In genomic region chr19:10043286-10043927, GRCh38 we compare ENCODE assay signal across 18 cellular contexts. TPM values are rescaled to one million over a fixed set of nuclear protein-coding genes. Genes with fewer than 3 reads are reported as not detected.
A peak's percentile ranks its signal among the peaks of the same experiment; 100 is the strongest.
DNase-seq lines count a peak whose midpoint lies in the region; ATAC-seq, FAIRE-seq and TF ChIP-seq lines count a peak whose summit lies in the region.
"Had no signal": no experiment of that assay in that cellular context is flagged by ENCODE, and none has a peak within 500 bp of the region (broad histone marks: within the 10 kb centered on the region; RNA-seq: fewer than 3 reads in every experiment).

No MANE protein-coding gene starts in this region.

- H3K36me3 ChIP-seq in neuronal stem cell (replicated peaks in 1 of 2; ENCODE audit: control insufficient read depth in 2 of 2, insufficient read depth in 2 of 2, low read length in 2 of 2) (no peaks in the 10 kb centered on the region), vagina (no peaks in the 10 kb centered on the region)
- H3K36me3 ChIP-seq: HAP-1, ovary had no signal

- H3K4me1 ChIP-seq in neuronal stem cell (ENCODE audit: control insufficient read depth in 2 of 2, insufficient read depth in 1 of 2, low read depth in 1 of 2, low read length in 2 of 2) = no peaks in the 10 kb centered on the region
- no peaks in the 10 kb centered on the region for H3K4me1 ChIP-seq in vagina
- H3K4me1 ChIP-seq: HAP-1 had no signal

- H2BK12ac ChIP-seq in neuronal stem cell (ENCODE audit: low read length) = no peak overlapping the region

- no peaks in the 10 kb centered on the region for H3K79me1 ChIP-seq in neuronal stem cell (ENCODE audit: low read depth, low read length)

- H3K23ac ChIP-seq in neuronal stem cell (ENCODE audit: low read depth, low read length, poor library complexity) = no peak overlapping the region

- no peak overlapping the region for H2AFZ ChIP-seq in neuronal stem cell (ENCODE audit: low read length)

- H4K8ac ChIP-seq in neuronal stem cell (ENCODE audit: low read depth, low read length) = no peak overlapping the region

- H3K9ac ChIP-seq in neuronal stem cell (ENCODE audit: low read depth, low read length, poor library complexity) = no peak overlapping the region

- no peak for ATAC-seq in GM21423 (IDR thresholded peaks at IDR 0.05; ENCODE audit: unreplicated experiment)
- ATAC-seq: A549; CD8-positive, alpha-beta T cell; T-cell had no signal

- peak; percentile 1 to 83 (median 65) for DNase-seq in NCI-H1417 (lab: John Stamatoyannopoulos, UW)
- no peak for DNase-seq in NCI-H1417 treated with DMSO at 0.1 percent for 48 hours (lab: John Stamatoyannopoulos, UW)
- peak; percentile 27 for DNase-seq in NCI-H2171 treated with DMSO at 0.1 percent for 48 hours (lab: John Stamatoyannopoulos, UW)
- peak; percentile 41 for DNase-seq in choroid plexus epithelial cell (ENCODE audit: low read depth)
- DNase-seq in neuronal stem cell (ENCODE audit: low spot score) = peak; percentile 50
- DNase-seq in vagina (ENCODE audit: extremely low spot score in 2 of 2) = no peak
- DNase-seq in GM19239 (ENCODE audit: insufficient read length, low spot score) = no peak
- DNase-seq: activated CD4-positive, alpha-beta T cell treated with anti-CD3 and anti-CD28 coated beads for 4 hours; activated naive CD8-positive, alpha-beta T cell treated with anti-CD3 and anti-CD28 coated beads, Interleukin-2, amount 10 ng/mL, durations not matched to agents 7 days and 5 days; CD8-positive, alpha-beta T cell; midbrain; NCI-H446; ovary; T-cell had no signal

- no peak overlapping the region for H3K4ac ChIP-seq in neuronal stem cell (ENCODE audit: low read length)

- no peak overlapping the region for H3K18ac ChIP-seq in neuronal stem cell (ENCODE audit: low read length)

- no peak for TF ChIP-seq CTCF in choroid plexus epithelial cell (conservative IDR thresholded peaks at IDR 0.05; ENCODE audit: low read depth, low read length)
- no peak for TF ChIP-seq CTCF in vagina (IDR thresholded peaks at IDR 0.05)

- H2BK120ac ChIP-seq in neuronal stem cell (ENCODE audit: low read depth, low read length) = no peak overlapping the region

- H3K4me3 ChIP-seq in choroid plexus epithelial cell (ENCODE audit: low read depth, low read length) = no peak overlapping the region
- no peak overlapping the region for H3K4me3 ChIP-seq in neuronal stem cell (ENCODE audit: low read length in 2 of 2)
- no peak overlapping the region for H3K4me3 ChIP-seq in vagina
- H3K4me3 ChIP-seq: A549, HAP-1, ovary had no signal

- no CpG with 5 or more reads among the region's 4 CpGs for WGBS in neuronal stem cell (ENCODE audit: extremely low coverage in 2 of 2, insufficient read length in 2 of 2, insufficient replicate concordance in 1 of 2), 2 donors

- no peak for TF ChIP-seq POLR2A in vagina (IDR thresholded peaks at IDR 0.05)

- no peak overlapping the region for H2BK5ac ChIP-seq in neuronal stem cell (ENCODE audit: low read length)

- H4K91ac ChIP-seq in neuronal stem cell (ENCODE audit: low read depth, low read length, poor library complexity) = no peak overlapping the region

- no peak overlapping the region for H3K4me2 ChIP-seq in neuronal stem cell (ENCODE audit: insufficient read depth, low read length, poor library complexity, severe bottlenecking)
- H3K4me2 ChIP-seq: A549 had no signal

- H3K27me3 ChIP-seq in neuronal stem cell (ENCODE audit: control insufficient read depth in 3 of 3, insufficient read depth in 3 of 3, low read depth in 1 of 3, low read length in 3 of 3) (peaks cover 0 to 8% (median 2%) of the 10 kb centered on the region in 3 experiments), vagina (no peaks in the 10 kb centered on the region)
- H3K27me3 ChIP-seq: ovary had no signal

- H3K9me3 ChIP-seq in neuronal stem cell (replicated peaks in 1 of 2; ENCODE audit: control insufficient read depth in 2 of 2, insufficient read depth in 1 of 2, low read depth in 1 of 2, low read length in 2 of 2) (peaks cover 0 to 46% of the 10 kb centered on the region in 2 donors), vagina (peaks cover 30% of the 10 kb centered on the region)
- H3K9me3 ChIP-seq: HAP-1 had no signal

- no peak overlapping the region for H3K14ac ChIP-seq in neuronal stem cell (ENCODE audit: low read length)

- intact Hi-C loops in vagina (cut with DNase I) = no loop called here

- H3K27ac ChIP-seq in neuronal stem cell (replicated peaks; ENCODE audit: low read length) = no peak overlapping the region
- H3K27ac ChIP-seq in vagina = no peak overlapping the region
- H3K27ac ChIP-seq: A549, HL-60, ovary had no signal

- FAIRE-seq in GM19239 (lab: Jason Lieb, UNC) = no peak
- FAIRE-seq: A549 had no signal

- no peak overlapping the region for H2AK5ac ChIP-seq in neuronal stem cell (ENCODE audit: low read depth, low read length)

- no peak overlapping the region for H2BK15ac ChIP-seq in neuronal stem cell (ENCODE audit: low read length)

RNA-seq across cellular contexts. Expression of gene RDH8, which starts 30.1 kb away (rescaled TPM):
- not detected for polyA plus RNA-seq in neuronal stem cell (2013, experiment 1 of 2)
- polyA plus RNA-seq in neuronal stem cell (2013, experiment 2 of 2) = not detected
- total RNA-seq in vagina = not detected
- total RNA-seq: activated naive CD8-positive, alpha-beta T cell treated with anti-CD3 and anti-CD28 coated beads, Interleukin-2, amount 10 ng/mL, durations not matched to agents 7 days and 5 days; CD8-positive, alpha-beta T cell; ovary; T-cell had no signal
- polyA plus RNA-seq: ovary had no signal

RNA-seq across cellular contexts. Expression of gene COL5A3, which starts 33.1 kb away (rescaled TPM):
- 0.03 TPM for polyA plus RNA-seq in neuronal stem cell (2013, experiment 1 of 2)
- polyA plus RNA-seq in neuronal stem cell (2013, experiment 2 of 2) = 0.06 TPM
- 13.3 TPM for total RNA-seq in vagina

RNA-seq across cellular contexts. Expression of gene SHFL, which starts 42.7 kb away (rescaled TPM):
- 0.77 TPM for polyA plus RNA-seq in neuronal stem cell (2013, experiment 1 of 2)
- 0.71 TPM for polyA plus RNA-seq in neuronal stem cell (2013, experiment 2 of 2)
- total RNA-seq in vagina = 46.9 TPM

RNA-seq across cellular contexts. Expression of gene ANGPTL6, which starts 59.1 kb away (rescaled TPM):
- polyA plus RNA-seq in neuronal stem cell (2013, experiment 1 of 2) = not detected
- polyA plus RNA-seq in neuronal stem cell (2013, experiment 2 of 2) = not detected
- total RNA-seq in vagina = not detected

Comparison
In these comparisons a context has a peak if more than half of its experiments do, and no peak if none do; other contexts are left out.
1. DNase-seq: peak in NCI-H1417 (3 of 3), NCI-H2171 treated with DMSO at 0.1 percent for 48 hours (single experiment), choroid plexus epithelial cell (single experiment) and neuronal stem cell (single experiment); none in NCI-H1417 treated with DMSO at 0.1 percent for 48 hours (single experiment), vagina (0 of 2) and GM19239 (single experiment).